In the genomic region with DNA sequence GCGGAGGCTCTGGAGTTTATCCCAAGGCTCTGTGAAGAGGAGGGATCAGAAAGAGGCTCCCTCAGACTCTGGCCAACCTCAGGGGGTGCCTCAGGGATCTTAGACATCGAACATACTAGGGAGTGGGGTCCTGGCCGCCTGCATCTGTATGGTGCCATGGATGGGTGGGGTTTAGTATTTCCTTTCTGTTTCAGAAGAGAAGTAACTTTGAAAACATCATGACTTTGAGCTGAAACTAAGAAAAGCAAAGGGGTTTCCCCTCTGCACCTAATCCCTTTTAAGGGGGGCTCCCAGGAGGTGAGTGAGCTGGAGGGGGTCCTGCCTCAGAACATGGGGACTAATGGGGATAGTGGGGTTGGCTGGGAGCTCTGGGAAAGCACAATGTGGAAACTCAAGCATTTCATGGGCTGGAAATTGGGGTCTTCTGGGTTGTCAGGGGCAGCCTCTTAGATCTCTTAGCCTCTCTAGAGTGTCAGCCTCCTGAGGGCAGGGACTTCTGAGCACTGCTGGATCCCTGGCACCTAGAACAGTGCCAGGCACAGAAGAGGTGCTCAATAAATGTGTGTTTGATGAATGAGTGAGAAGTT, we compare ENCODE assay signal across 16 cellular contexts. TPM values are rescaled to one million over a fixed set of nuclear protein-coding genes. Genes with fewer than 3 reads are reported as not detected.
DNase-seq lines count a peak whose midpoint lies in the region; ATAC-seq and TF ChIP-seq lines count a peak whose summit lies in the region.
"Had no signal": no experiment of that assay in that cellular context is flagged by ENCODE, and none has a peak within 500 bp of the region (broad histone marks: within the 10 kb centered on the region; RNA-seq: fewer than 3 reads in every experiment).

No MANE protein-coding gene starts in this region.

- no peak for DNase-seq in activated CD4-positive, CD25-positive, alpha-beta regulatory T cell treated with anti-CD3 and anti-CD28 coated beads, Interleukin-2, amount 50 U/mL, for 72 hours
- peak; percentile 65 for DNase-seq in activated naive CD4-positive, alpha-beta T cell treated with anti-CD3 and anti-CD28 coated beads, Interleukin-2, amount 10 ng/mL, durations not matched to agents 7 days and 5 days
- DNase-seq in Right ventricle myocardium inferior (ENCODE audit: missing footprints), result no peak
- no peak for DNase-seq in posterior cingulate gyrus
- DNase-seq: DMS 273 treated with DMSO at 0.1 percent for 48 hours, NCI-H1092, NCI-H748 treated with DMSO at 0.1 percent for 48 hours, substantia nigra had no signal

- H3K36me3 ChIP-seq in neutrophil, result peaks cover 45% of the 10 kb centered on the region

- H3K27ac Mint-ChIP-seq in activated naive CD4-positive, alpha-beta T cell treated with anti-CD3 and anti-CD28 coated beads, Interleukin-2, amount 10 ng/mL, durations not matched to agents 7 days and 5 days, result peak overlapping the region; percentile 96

- H3K4me1 Mint-ChIP-seq in activated naive CD4-positive, alpha-beta T cell treated with anti-CD3 and anti-CD28 coated beads, Interleukin-2, amount 10 ng/mL, durations not matched to agents 7 days and 5 days, result peaks cover 92% of the 10 kb centered on the region

- TF ChIP-seq CTCF in neutrophil (IDR thresholded peaks at IDR 0.05), result no peak

- H3K27me3 ChIP-seq in neutrophil, result no peaks in the 10 kb centered on the region

- intact Hi-C loops in Right ventricle myocardium inferior (cut with DNase I), result no loop called here
- intact Hi-C loops in posterior cingulate gyrus (cut with DNase I), result no loop called here

- peaks cover 7% of the 10 kb centered on the region for H3K9me3 Mint-ChIP-seq in activated naive CD4-positive, alpha-beta T cell treated with anti-CD3 and anti-CD28 coated beads, Interleukin-2, amount 10 ng/mL, durations not matched to agents 7 days and 5 days

- H3K4me3 ChIP-seq in neutrophil (ENCODE audit: low read depth in 1 of 2, low read length in 1 of 2), result peak overlapping the region; percentile 55 to 64
- H3K4me3 ChIP-seq: left lung, SK-N-MC had no signal

- ATAC-seq in activated CD4-positive, CD25-positive, alpha-beta regulatory T cell treated with anti-CD3 and anti-CD28 coated beads, Interleukin-2, amount 50 U/mL, for 24 hours, result peak; percentile 56 to 57
- ATAC-seq in GM21786 (IDR thresholded peaks at IDR 0.05; ENCODE audit: unreplicated experiment), result peak; percentile 43
- no peak for ATAC-seq in Right ventricle myocardium inferior
- ATAC-seq in HG03097 (IDR thresholded peaks at IDR 0.05; ENCODE audit: low FRiP score, unreplicated experiment), result no peak
- ATAC-seq: left lung had no signal

- peaks cover 79% of the 10 kb centered on the region for H3K36me3 Mint-ChIP-seq in activated naive CD4-positive, alpha-beta T cell treated with anti-CD3 and anti-CD28 coated beads, Interleukin-2, amount 10 ng/mL, durations not matched to agents 7 days and 5 days
- H3K36me3 Mint-ChIP-seq: brain had no signal

- H3K9me3 ChIP-seq in neutrophil, result no peaks in the 10 kb centered on the region
- H3K9me3 ChIP-seq: left lung had no signal

- CTCF ChIA-PET in activated naive CD4-positive, alpha-beta T cell treated with anti-CD3 and anti-CD28 coated beads, Interleukin-2, amount 10 ng/mL, durations not matched to agents 7 days and 5 days (lab: Charles Lee), result interaction anchor here (0.9 to 2.5 kb wide), 3 partner anchors 14 to 36 kb away, joined by 3 to 12 read pairs (median 3); no protein-coding TSS in a partner anchor

- peak overlapping the region; percentile 55 for H3K4me3 Mint-ChIP-seq in activated naive CD4-positive, alpha-beta T cell treated with anti-CD3 and anti-CD28 coated beads, Interleukin-2, amount 10 ng/mL, durations not matched to agents 7 days and 5 days
- H3K4me3 Mint-ChIP-seq: brain had no signal

- peaks cover 87 to 93% of the 10 kb centered on the region in 2 experiments for H3K4me1 ChIP-seq in neutrophil (ENCODE audit: control insufficient read depth in 1 of 2, insufficient read depth in 1 of 2, low read depth in 1 of 2, low read length in 1 of 2)

- H3K27me3 Mint-ChIP-seq in activated naive CD4-positive, alpha-beta T cell treated with anti-CD3 and anti-CD28 coated beads, Interleukin-2, amount 10 ng/mL, durations not matched to agents 7 days and 5 days, result no peaks in the 10 kb centered on the region

- peak overlapping the region; percentile 99 for H3K27ac ChIP-seq in neutrophil
- H3K27ac ChIP-seq: 22Rv1, SK-N-MC had no signal

RNA-seq across cellular contexts. Expression of a gene that starts 11.8 kb away (rescaled TPM):
- not detected for total RNA-seq in Right ventricle myocardium inferior

RNA-seq across cellular contexts. Expression of a gene that starts 20.0 kb away (rescaled TPM):
- 6.9 TPM for total RNA-seq in Right ventricle myocardium inferior

RNA-seq across cellular contexts. Expression of a gene that starts 36.0 kb away (rescaled TPM):
- 1.6 TPM for total RNA-seq in Right ventricle myocardium inferior

RNA-seq across cellular contexts. Expression of a gene that starts 58.2 kb away (rescaled TPM):
- 7.5 TPM for total RNA-seq in Right ventricle myocardium inferior

Comparison
In these comparisons a context has a peak if more than half of its experiments do, and no peak if none do; other contexts are left out.
1. ATAC-seq: peak in activated CD4-positive, CD25-positive, alpha-beta regulatory T cell treated with anti-CD3 and anti-CD28 coated beads, Interleukin-2, amount 50 U/mL, for 24 hours (2 of 2) and GM21786 (single experiment); none in Right ventricle myocardium inferior (single experiment) and HG03097 (single experiment).